ENCODE assay signal across 9 cellular contexts in genomic region chr13:29771247-29771646, GRCh38.
A peak's percentile ranks its signal among the peaks of the same experiment; 100 is the strongest.
DNase-seq lines count a peak whose midpoint lies in the region; ATAC-seq and TF ChIP-seq lines count a peak whose summit lies in the region.
"Had no signal": no experiment of that assay in that cellular context is flagged by ENCODE, and none has a peak within 500 bp of the region (broad histone marks: within the 10 kb centered on the region; RNA-seq: fewer than 3 reads in every experiment).

No MANE protein-coding gene starts in this region.

- no peak for ATAC-seq in HG02870 (IDR thresholded peaks at IDR 0.05; ENCODE audit: unreplicated experiment)

- peak; percentile 58 for TF ChIP-seq CTCF in DOHH2 (IDR thresholded peaks at IDR 0.05; ENCODE audit: low read depth, low read length, poor library complexity, severe bottlenecking)
- peak; percentile 78 for TF ChIP-seq CTCF in Loucy (conservative IDR thresholded peaks at IDR 0.05; ENCODE audit: low read length)
- peak; percentile 44 for TF ChIP-seq CTCF in liver (IDR thresholded peaks at IDR 0.05; ENCODE audit: low read depth, low read length, missing input control)

- H3K4me3 ChIP-seq in DOHH2 (ENCODE audit: low read length) (no peak overlapping the region), Loucy (ENCODE audit: low read length, poor library complexity, severe bottlenecking) (no peak overlapping the region), liver (ENCODE audit: low read depth in 1 of 3, low read length in 3 of 3) (no peak overlapping the region)
- H3K4me3 ChIP-seq: SJCRH30 had no signal

- WGBS in liver, result 46% methylated on average over 2 of the region's 2 CpGs

- H3K4me2 ChIP-seq in DOHH2 (ENCODE audit: low read length), result no peak overlapping the region
- H3K4me2 ChIP-seq in Loucy (ENCODE audit: low read depth, low read length, poor library complexity, severe bottlenecking), result no peak overlapping the region

- H3F3A ChIP-seq in DOHH2 (ENCODE audit: control insufficient read depth, insufficient read depth) (no peaks in the 10 kb centered on the region), Loucy (ENCODE audit: low read depth) (no peaks in the 10 kb centered on the region)

- DNase-seq in amniotic stem cell (lab: John Stamatoyannopoulos, UW), result peak; percentile 31
- DNase-seq in activated gamma-delta T cell treated with Interleukin-2 at 50 U/mL for 16 hours, result no peak
- no peak for DNase-seq in nucleus accumbens (lab: John Stamatoyannopoulos, UW)
- no peak for DNase-seq in GOT3 (lab: John Stamatoyannopoulos, UW)

- peak; percentile 82 to 83 for TF ChIP-seq RAD21 in liver (IDR thresholded peaks at IDR 0.05)

- H4K20me1 ChIP-seq in DOHH2 (ENCODE audit: control insufficient read depth, insufficient read depth, low read depth, low read length) (no peaks in the 10 kb centered on the region), Loucy (ENCODE audit: insufficient read depth, low read length, poor library complexity, severe bottlenecking) (no peaks in the 10 kb centered on the region)

- H3K9me2 ChIP-seq in DOHH2 (replicated peaks; ENCODE audit: control insufficient read depth, low read length) (no peaks in the 10 kb centered on the region), Loucy (replicated peaks; ENCODE audit: low read depth, low read length) (no peaks in the 10 kb centered on the region)

- H3K79me2 ChIP-seq in DOHH2 (ENCODE audit: control insufficient read depth, low read length) (no peaks in the 10 kb centered on the region), Loucy (ENCODE audit: insufficient read depth, low read length) (no peaks in the 10 kb centered on the region)

- H3K9ac ChIP-seq in Loucy (ENCODE audit: low read depth, low read length, poor library complexity, severe bottlenecking) (no peak overlapping the region), liver (ENCODE audit: low read depth in 1 of 2, low read length in 2 of 2) (no peak overlapping the region)

- H3K9me3 ChIP-seq in DOHH2 (ENCODE audit: control insufficient read depth, insufficient read depth, low read length) (no peaks in the 10 kb centered on the region), Loucy (ENCODE audit: insufficient read depth, low read depth, low read length) (no peaks in the 10 kb centered on the region), liver (ENCODE audit: control insufficient read depth in 4 of 4, low read length in 3 of 4) (no peaks in the 10 kb centered on the region)
- H3K9me3 ChIP-seq: SJCRH30 had no signal

- H3K27ac ChIP-seq in DOHH2 (ENCODE audit: low read depth, low read length), result no peak overlapping the region
- no peak overlapping the region for H3K27ac ChIP-seq in liver (ENCODE audit: low read depth in 1 of 2, low read length in 2 of 2)
- H3K27ac ChIP-seq: SJCRH30 had no signal

- H3K27me3 ChIP-seq in DOHH2 (ENCODE audit: control insufficient read depth, low read length) (no peaks in the 10 kb centered on the region), Loucy (ENCODE audit: insufficient read depth, low read length, poor library complexity, severe bottlenecking) (no peaks in the 10 kb centered on the region), liver (ENCODE audit: control insufficient read depth in 4 of 4, insufficient read depth in 4 of 4, low read length in 3 of 4) (no peaks in the 10 kb centered on the region)
- H3K27me3 ChIP-seq: SJCRH30 had no signal

- no peaks in the 10 kb centered on the region for H3K36me3 ChIP-seq in DOHH2 (ENCODE audit: control insufficient read depth, low read length)
- peaks cover 16% of the 10 kb centered on the region; the same call in 1 of the 2 replicates for H3K36me3 ChIP-seq in Loucy (ENCODE audit: insufficient read depth, low read length)
- H3K36me3 ChIP-seq in liver (ENCODE audit: control insufficient read depth in 4 of 4, insufficient read depth in 3 of 4, low read depth in 1 of 4, low read length in 3 of 4), result peaks cover 2 to 18% (median 8%) of the 10 kb centered on the region in 4 donors

- no peak overlapping the region for H2AFZ ChIP-seq in Loucy (ENCODE audit: low read length)

- H3K4me1 ChIP-seq in DOHH2 (ENCODE audit: control insufficient read depth, low read length) (no peaks in the 10 kb centered on the region), Loucy (ENCODE audit: insufficient read depth, low read length, poor library complexity, severe bottlenecking) (no peaks in the 10 kb centered on the region), liver (ENCODE audit: control insufficient read depth in 4 of 4, insufficient read depth in 4 of 4, low read length in 3 of 4) (peaks cover 0 to 7% (median 0%) of the 10 kb centered on the region in 4 donors)
- H3K4me1 ChIP-seq: SJCRH30 had no signal

TF ChIP-seq in liver, 16 proteins besides CTCF, POLR2A, EP300 and RAD21:
- TF ChIP-seq TAF1 (conservative IDR thresholded peaks at IDR 0.05) (no peak), YY1 (IDR thresholded peaks at IDR 0.05) (no peak), FOXA2 (IDR thresholded peaks at IDR 0.05) (no peak), HNF4A (conservative IDR thresholded peaks at IDR 0.05) (no peak)
